33 cellular contexts compared by ENCODE assay signal in the genomic region with DNA sequence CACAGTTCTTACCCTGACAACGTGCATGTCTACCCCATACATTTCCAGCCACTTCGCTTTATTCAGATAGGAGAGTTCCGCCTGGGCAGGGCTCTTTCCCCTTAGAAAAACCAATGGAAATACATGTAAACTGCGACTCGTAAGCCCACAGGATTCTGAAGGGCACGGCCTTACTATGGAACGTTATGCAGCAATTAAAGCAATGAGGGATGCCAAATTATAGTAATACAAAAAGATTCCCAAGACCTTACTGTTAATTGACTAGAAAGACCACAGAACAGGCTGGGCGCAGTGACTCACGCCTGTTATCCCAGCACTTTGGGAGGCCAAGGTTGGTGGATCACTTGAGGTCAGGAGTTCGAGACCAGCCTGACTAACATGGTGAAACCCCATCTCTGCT.
A peak's percentile ranks its signal among the peaks of the same experiment; 100 is the strongest.
DNase-seq lines count a peak whose midpoint lies in the region; ATAC-seq, FAIRE-seq and TF ChIP-seq lines count a peak whose summit lies in the region.
"Had no signal": no experiment of that assay in that cellular context is flagged by ENCODE, and none has a peak within 500 bp of the region (broad histone marks: within the 10 kb centered on the region; RNA-seq: fewer than 3 reads in every experiment).

No MANE protein-coding gene starts in this region.

- H3K36me3 ChIP-seq in endodermal cell (ENCODE audit: control insufficient read depth, insufficient read depth, low read length) (no peaks in the 10 kb centered on the region), HAP-1 (replicated peaks) (peaks cover 13% of the 10 kb centered on the region)
- H3K36me3 ChIP-seq: breast epithelium, prostate gland, vagina had no signal

- H3K4me1 Mint-ChIP-seq in endodermal cell, result peaks cover 4% of the 10 kb centered on the region
- H3K4me1 Mint-ChIP-seq: activated CD4-positive, alpha-beta T cell treated with anti-CD3 and anti-CD28 coated beads for 36 hours; naive thymus-derived CD8-positive, alpha-beta T cell had no signal

- TF ChIP-seq CTCF in endodermal cell (conservative IDR thresholded peaks at IDR 0.05), result no peak

- H3K4me1 ChIP-seq in endodermal cell (ENCODE audit: control insufficient read depth, insufficient read depth, low read length) (no peaks in the 10 kb centered on the region), HAP-1 (no peaks in the 10 kb centered on the region)
- H3K4me1 ChIP-seq: breast epithelium, vagina had no signal

- FAIRE-seq in RCC 7860 (lab: Jason Lieb, UNC), result no peak
- FAIRE-seq: A204.1, keratinocyte had no signal

- DNase-seq in A172 (ENCODE audit: low spot score) (peak; percentile 72), H4 (ENCODE audit: low spot score) (peak; percentile 66), RCC 7860 (ENCODE audit: low spot score) (peak; percentile 49), endodermal cell (peak; percentile 22), NAMALWA (ENCODE audit: low spot score) (no peak), HAP-1 (ENCODE audit: low spot score in 2 of 2) (no peak)
- DNase-seq: activated CD4-positive, alpha-beta T cell treated with anti-CD3 and anti-CD28 coated beads for 36 hours; activated CD8-positive, alpha-beta T cell treated with anti-CD3 and anti-CD28 coated beads, Interleukin-2, amount 10 ng/mL, durations not matched to agents 7 days and 5 days; activated naive CD4-positive, alpha-beta T cell treated with anti-CD3 and anti-CD28 coated beads for 36 hours; CD4-positive, alpha-beta T cell; DMS79 treated with DMSO at 0.1 percent for 48 hours; effector CD4-positive, alpha-beta T cell; H9; head of caudate nucleus; naive thymus-derived CD8-positive, alpha-beta T cell; NCI-H1105 treated with DMSO at 0.1 percent for 48 hours; NCI-H1930; NCI-H2171 treated with DMSO at 0.1 percent for 48 hours; NCI-H524; nucleus accumbens; PC-9; right lobe of liver; SHP77; stimulated activated CD4-positive, alpha-beta T cell treated with anti-CD3 and anti-CD28 coated beads, Interleukin-2, amount 100 ng/mL, for 48 hours; stomach had no signal

- no peak overlapping the region for H3K27ac ChIP-seq in endodermal cell (ENCODE audit: low read depth, low read length)
- H3K27ac ChIP-seq: breast epithelium, epithelial cell of prostate, prostate gland, vagina had no signal

- no peaks in the 10 kb centered on the region for H3K27me3 Mint-ChIP-seq in endodermal cell (ENCODE audit: insufficient read depth)

- ATAC-seq in GM19463 (IDR thresholded peaks at IDR 0.05; ENCODE audit: unreplicated experiment) (no peak), GM18861 (IDR thresholded peaks at IDR 0.05; ENCODE audit: unreplicated experiment) (no peak)
- ATAC-seq: activated CD4-positive, alpha-beta T cell treated with anti-CD3 and anti-CD28 coated beads for 36 hours; activated CD8-positive, alpha-beta T cell treated with anti-CD3 and anti-CD28 coated beads, Interleukin-2, amount 10 ng/mL, durations not matched to agents 7 days and 5 days; naive thymus-derived CD8-positive, alpha-beta T cell; right lobe of liver had no signal

- no peak overlapping the region for H3K27ac Mint-ChIP-seq in endodermal cell
- H3K27ac Mint-ChIP-seq: activated CD4-positive, alpha-beta T cell treated with anti-CD3 and anti-CD28 coated beads for 36 hours; activated CD8-positive, alpha-beta T cell treated with anti-CD3 and anti-CD28 coated beads, Interleukin-2, amount 10 ng/mL, durations not matched to agents 7 days and 5 days; activated naive CD4-positive, alpha-beta T cell treated with anti-CD3 and anti-CD28 coated beads for 36 hours; CD4-positive, alpha-beta T cell had no signal

- H3K4me3 ChIP-seq in endodermal cell (ENCODE audit: low read length), result no peak overlapping the region
- H3K4me3 ChIP-seq in HAP-1, result no peak overlapping the region
- H3K4me3 ChIP-seq: breast epithelium, PC-9, prostate gland, right lobe of liver, stomach, vagina had no signal

- H3K9me3 Mint-ChIP-seq in endodermal cell, result no peaks in the 10 kb centered on the region
- H3K9me3 Mint-ChIP-seq: activated naive CD4-positive, alpha-beta T cell treated with anti-CD3 and anti-CD28 coated beads for 36 hours; CD4-positive, alpha-beta T cell; H9; naive thymus-derived CD8-positive, alpha-beta T cell had no signal

- H3K9me3 ChIP-seq in endodermal cell (ENCODE audit: control insufficient read depth, low read length) (no peaks in the 10 kb centered on the region), HAP-1 (no peaks in the 10 kb centered on the region)
- H3K9me3 ChIP-seq: breast epithelium, prostate gland, right lobe of liver, stomach, vagina had no signal

- WGBS in endodermal cell (ENCODE audit: insufficient coverage in 1 of 2, insufficient read length in 1 of 2), 2 experiments, result 91 to 92% methylated on average over 10 of the region's 10 CpGs

- in situ Hi-C loops in HAP-1 (cut with MboI; ENCODE audit: low sequenced_read_pairs), result no loop called here

- no peak overlapping the region for H3K4me3 Mint-ChIP-seq in endodermal cell
- H3K4me3 Mint-ChIP-seq: activated CD4-positive, alpha-beta T cell treated with anti-CD3 and anti-CD28 coated beads for 36 hours; activated CD8-positive, alpha-beta T cell treated with anti-CD3 and anti-CD28 coated beads, Interleukin-2, amount 10 ng/mL, durations not matched to agents 7 days and 5 days; activated naive CD4-positive, alpha-beta T cell treated with anti-CD3 and anti-CD28 coated beads for 36 hours; CD4-positive, alpha-beta T cell; H9; naive thymus-derived CD8-positive, alpha-beta T cell had no signal

- H3K9ac ChIP-seq in endodermal cell (ENCODE audit: extremely low read depth, low read length, poor library complexity, severe bottlenecking), result no peak overlapping the region

- H3K36me3 Mint-ChIP-seq in endodermal cell (ENCODE audit: low read depth), result no peaks in the 10 kb centered on the region
- H3K36me3 Mint-ChIP-seq: naive thymus-derived CD8-positive, alpha-beta T cell had no signal

- H3K27me3 ChIP-seq in endodermal cell (ENCODE audit: control insufficient read depth, insufficient read depth, low read length, poor library complexity, severe bottlenecking), result no peaks in the 10 kb centered on the region
- H3K27me3 ChIP-seq in HAP-1 (ENCODE audit: low read depth), result no peaks in the 10 kb centered on the region
- H3K27me3 ChIP-seq: breast epithelium, right lobe of liver, stomach, vagina had no signal

Comparison
In these comparisons a context has a peak if more than half of its experiments do, and no peak if none do; other contexts are left out.
1. DNase-seq: peak in A172 (single experiment), H4 (single experiment), RCC 7860 (single experiment) and endodermal cell (single experiment); none in NAMALWA (single experiment) and HAP-1 (0 of 2).